In genomic region chr15:67138946-67139855, GRCh38 we compare ENCODE assay signal across 1 cellular context.
TF ChIP-seq lines count a peak whose summit lies in the region.

No MANE protein-coding gene starts in this region.

TF ChIP-seq in GM23338, 12 proteins besides CTCF, POLR2A, EP300 and RAD21 (continued from another document):
- TF ChIP-seq REST (IDR thresholded peaks at IDR 0.05; ENCODE audit: unreplicated experiment): no peak
